Comparison of ENCODE assay signal across 13 cellular contexts in the genomic region with DNA sequence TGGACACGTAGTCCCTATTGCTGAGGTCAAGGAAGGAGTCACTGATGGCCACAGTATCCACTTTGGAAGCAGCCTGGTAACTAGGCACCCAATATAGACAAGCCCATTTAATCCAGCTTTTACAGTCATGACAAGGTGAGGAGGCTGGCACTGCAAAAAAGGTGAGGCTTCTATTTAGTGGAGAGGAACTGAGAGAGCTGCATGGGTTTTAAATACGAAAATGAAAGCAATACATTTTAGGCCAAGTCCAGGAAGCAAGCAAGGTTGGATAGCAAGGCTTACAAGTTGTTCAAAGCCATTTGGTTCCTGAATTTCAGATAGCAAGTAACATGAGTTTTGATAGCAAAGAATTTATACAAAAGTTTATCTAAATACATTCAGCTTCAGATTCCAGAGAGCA.
DNase-seq lines count a peak whose midpoint lies in the region; ATAC-seq and TF ChIP-seq lines count a peak whose summit lies in the region.
"Had no signal": no experiment of that assay in that cellular context is flagged by ENCODE, and none has a peak within 500 bp of the region (broad histone marks: within the 10 kb centered on the region; RNA-seq: fewer than 3 reads in every experiment).

No MANE protein-coding gene starts in this region.

- ATAC-seq in GM19328 (IDR thresholded peaks at IDR 0.05; ENCODE audit: unreplicated experiment) (peak; percentile 98), HG02840 (IDR thresholded peaks at IDR 0.05; ENCODE audit: low FRiP score, unreplicated experiment) (peak; percentile 77), HG03565 (IDR thresholded peaks at IDR 0.05; ENCODE audit: unreplicated experiment) (peak; percentile 99), left cardiac atrium (no peak)
- no peak for ATAC-seq in natural killer cell treated with Interleukin-12 subunit alpha and Interleukin-12 subunit beta and Interleukin-15 and Interleukin-18, amount 100 ng/mL, for 72 hours

- H3K4me3 Mint-ChIP-seq in natural killer cell treated with Interleukin-12 subunit alpha and Interleukin-12 subunit beta and Interleukin-15 and Interleukin-18, amount 100 ng/mL, for 72 hours = no peak overlapping the region
- H3K4me3 Mint-ChIP-seq: activated T-helper 1 cell treated with anti-CD3 and anti-CD28 coated beads, Interleukin-12 subunit alpha, Interleukin-12 subunit beta, Interleukin-2, Interleukin-4 antibody, amounts not matched to agents 30 ng/mL and 10 ng/mL and 1 ng/mL, durations not matched to agents 14 hours and 24 hours and 36 hours; stimulated activated naive CD8-positive, alpha-beta T cell treated with anti-CD3 and anti-CD28 coated beads, Interleukin-15, Interleukin-2, amounts not matched to agents 100 ng/mL and 50 ng/mL, for 24 hours had no signal

- H3K27ac Mint-ChIP-seq in natural killer cell treated with Interleukin-12 subunit alpha and Interleukin-12 subunit beta and Interleukin-15 and Interleukin-18, amount 100 ng/mL, for 72 hours = no peak overlapping the region
- H3K27ac Mint-ChIP-seq: activated T-helper 1 cell treated with anti-CD3 and anti-CD28 coated beads, Interleukin-12 subunit alpha, Interleukin-12 subunit beta, Interleukin-2, Interleukin-4 antibody, amounts not matched to agents 30 ng/mL and 10 ng/mL and 1 ng/mL, durations not matched to agents 14 hours and 24 hours and 36 hours; stimulated activated naive CD8-positive, alpha-beta T cell treated with anti-CD3 and anti-CD28 coated beads, Interleukin-15, Interleukin-2, amounts not matched to agents 100 ng/mL and 50 ng/mL, for 24 hours had no signal

- DNase-seq in GM10266 (ENCODE audit: extremely low spot score) (peak; percentile 40), NCI-H345 (lab: John Stamatoyannopoulos, UW) (no peak), NCI-H526 treated with DMSO at 0.1 percent for 48 hours (lab: John Stamatoyannopoulos, UW) (no peak), left cardiac atrium (no peak)
- no peak for DNase-seq in natural killer cell treated with Interleukin-12 subunit alpha and Interleukin-12 subunit beta and Interleukin-15 and Interleukin-18, amount 100 ng/mL, for 72 hours (ENCODE audit: low spot score)
- DNase-seq: GDM1, head of caudate nucleus, IMR-90 had no signal

- no peak for TF ChIP-seq CTCF in GM10266 (IDR thresholded peaks at IDR 0.05; ENCODE audit: control insufficient read depth, insufficient read depth, low read depth, missing control alignments)

- no peaks in the 10 kb centered on the region for H3K4me1 Mint-ChIP-seq in natural killer cell treated with Interleukin-12 subunit alpha and Interleukin-12 subunit beta and Interleukin-15 and Interleukin-18, amount 100 ng/mL, for 72 hours (ENCODE audit: low read depth in 2 of 2)

- no peaks in the 10 kb centered on the region for H3K36me3 Mint-ChIP-seq in natural killer cell treated with Interleukin-12 subunit alpha and Interleukin-12 subunit beta and Interleukin-15 and Interleukin-18, amount 100 ng/mL, for 72 hours

- peaks cover 7 to 12% of the 10 kb centered on the region in 2 donors for H3K27me3 Mint-ChIP-seq in natural killer cell treated with Interleukin-12 subunit alpha and Interleukin-12 subunit beta and Interleukin-15 and Interleukin-18, amount 100 ng/mL, for 72 hours

- intact Hi-C loops in left cardiac atrium (cut with DNase I) = no loop called here

- H3K9me3 Mint-ChIP-seq in natural killer cell treated with Interleukin-12 subunit alpha and Interleukin-12 subunit beta and Interleukin-15 and Interleukin-18, amount 100 ng/mL, for 72 hours = peaks cover 3% of the 10 kb centered on the region
- H3K9me3 Mint-ChIP-seq: activated T-helper 1 cell treated with anti-CD3 and anti-CD28 coated beads, Interleukin-12 subunit alpha, Interleukin-12 subunit beta, Interleukin-2, Interleukin-4 antibody, amounts not matched to agents 30 ng/mL and 10 ng/mL and 1 ng/mL, durations not matched to agents 14 hours and 24 hours and 36 hours; stimulated activated naive CD8-positive, alpha-beta T cell treated with anti-CD3 and anti-CD28 coated beads, Interleukin-15, Interleukin-2, amounts not matched to agents 100 ng/mL and 50 ng/mL, for 24 hours had no signal

Comparison
In these comparisons a context has a peak if more than half of its experiments do, and no peak if none do; other contexts are left out.
1. ATAC-seq: peak in GM19328 (single experiment), HG02840 (single experiment) and HG03565 (single experiment); none in natural killer cell treated with Interleukin-12 subunit alpha and Interleukin-12 subunit beta and Interleukin-15 and Interleukin-18, amount 100 ng/mL, for 72 hours (0 of 2) and left cardiac atrium (0 of 2).